Comparison of ENCODE assay signal across 2 cellular contexts in genomic region chr7:23284861-23285260, GRCh38.
TF ChIP-seq lines count a peak whose summit lies in the region.

No MANE protein-coding gene starts in this region.

TF ChIP-seq in GM23338, 12 proteins besides CTCF, POLR2A, EP300 and RAD21:
- TF ChIP-seq ZNF462 (CRISPR knock-in tag; IDR thresholded peaks at IDR 0.05) (no peak), REST (IDR thresholded peaks at IDR 0.05; ENCODE audit: unreplicated experiment) (no peak), ETS1 (IDR thresholded peaks at IDR 0.05) (no peak), JUNB (IDR thresholded peaks at IDR 0.05; ENCODE audit: unreplicated experiment) (no peak), POLR2AphosphoS5 (IDR thresholded peaks at IDR 0.05; ENCODE audit: low read depth) (no peak), STAT1 (IDR thresholded peaks at IDR 0.05; ENCODE audit: unreplicated experiment) (no peak), ZNF331 (CRISPR knock-in tag; IDR thresholded peaks at IDR 0.05; ENCODE audit: low read depth) (no peak), EZH2phosphoT487 (IDR thresholded peaks at IDR 0.05; ENCODE audit: unreplicated experiment) (no peak), NANOG (IDR thresholded peaks at IDR 0.05; ENCODE audit: borderline replicate concordance) (no peak), EZH2 (IDR thresholded peaks at IDR 0.05; ENCODE audit: low read depth, unreplicated experiment) (no peak), CREB1 (CRISPR knock-in tag; IDR thresholded peaks at IDR 0.05; ENCODE audit: low read depth) (no peak), ZNF114 (CRISPR knock-in tag; IDR thresholded peaks at IDR 0.05) (no peak)

TF ChIP-seq in K562, 482 proteins besides CTCF, POLR2A, EP300 and RAD21 (continued from another document):
- TF ChIP-seq E2F6 (IDR thresholded peaks at IDR 0.05; ENCODE audit: borderline replicate concordance in 1 of 2, extremely low read depth in 1 of 2, insufficient read depth in 1 of 2, insufficient read length in 1 of 2, low read depth in 1 of 2, low read length in 1 of 2, poor library complexity in 1 of 2, severe bottlenecking in 1 of 2), result no peak
- TF ChIP-seq ZNF395 (CRISPR knock-in tag; IDR thresholded peaks at IDR 0.05), result no peak
- no peak for TF ChIP-seq PPARD (CRISPR knock-in tag; IDR thresholded peaks at IDR 0.05)
- TF ChIP-seq WHSC1 (IDR thresholded peaks at IDR 0.05; ENCODE audit: low read length), result no peak
- TF ChIP-seq PRPF4 (IDR thresholded peaks at IDR 0.05; ENCODE audit: insufficient read depth, low read depth, low read length, poor library complexity, severe bottlenecking), result no peak
- TF ChIP-seq ZNF239 (CRISPR knock-in tag; IDR thresholded peaks at IDR 0.05), result no peak
- TF ChIP-seq RBBP5 (IDR thresholded peaks at IDR 0.05; ENCODE audit: borderline replicate concordance, insufficient read depth, low read length, poor library complexity, severe bottlenecking), result no peak
- no peak for TF ChIP-seq POLR2AphosphoS2 (IDR thresholded peaks at IDR 0.05; ENCODE audit: low read length)
- TF ChIP-seq DLX4 (CRISPR knock-in tag; IDR thresholded peaks at IDR 0.05), result no peak
- no peak for TF ChIP-seq STAT5B (CRISPR knock-in tag; IDR thresholded peaks at IDR 0.05)
- no peak for TF ChIP-seq CEBPB (tag; IDR thresholded peaks at IDR 0.05)
- no peak for TF ChIP-seq SRSF9 (IDR thresholded peaks at IDR 0.05; ENCODE audit: borderline replicate concordance, low read depth, low read length)
- TF ChIP-seq SMC3 (conservative IDR thresholded peaks at IDR 0.05; ENCODE audit: insufficient read depth, low read depth, low read length), result no peak
- no peak for TF ChIP-seq ZNF384 (IDR thresholded peaks at IDR 0.05; ENCODE audit: low read depth, low read length)
- TF ChIP-seq ELF2 (CRISPR knock-in tag; IDR thresholded peaks at IDR 0.05), result no peak
- no peak for TF ChIP-seq TFE3 (CRISPR knock-in tag; IDR thresholded peaks at IDR 0.05)
